Comparison of ENCODE assay signal across 10 cellular contexts in the genomic region with DNA sequence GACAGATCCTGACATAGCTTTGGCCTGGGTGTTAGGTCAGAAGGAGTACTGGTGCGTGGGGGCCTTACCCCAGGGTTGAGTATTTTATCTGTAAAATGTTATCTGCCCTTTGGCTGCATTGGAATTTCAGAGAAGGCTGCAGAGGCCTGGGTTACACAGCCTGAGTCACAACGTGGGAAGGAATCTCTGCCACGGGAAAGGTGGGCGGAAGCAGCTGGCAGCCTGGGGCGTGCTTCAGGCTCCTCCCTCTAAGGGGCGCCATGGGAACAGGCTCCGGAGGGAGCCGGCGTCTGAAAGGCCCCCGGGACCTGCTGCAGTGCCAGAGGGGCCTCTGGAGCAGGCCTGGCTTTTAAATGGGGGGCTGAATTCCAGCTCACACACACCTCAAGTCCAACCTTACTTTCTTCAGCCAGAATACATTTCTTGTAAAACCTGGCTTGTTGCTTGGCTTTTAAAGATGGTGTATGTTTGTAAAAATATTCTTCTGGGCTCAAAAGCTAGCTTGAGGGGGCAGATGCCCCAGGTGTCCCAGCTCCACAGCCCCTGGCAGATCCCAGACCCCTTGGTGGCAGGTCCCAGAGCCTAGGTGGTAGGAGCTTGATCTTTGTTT.
DNase-seq lines count a peak whose midpoint lies in the region; ATAC-seq and TF ChIP-seq lines count a peak whose summit lies in the region.
"Had no signal": no experiment of that assay in that cellular context is flagged by ENCODE, and none has a peak within 500 bp of the region (broad histone marks: within the 10 kb centered on the region; RNA-seq: fewer than 3 reads in every experiment).

No MANE protein-coding gene starts in this region.

- ATAC-seq in HG02763 (IDR thresholded peaks at IDR 0.05; ENCODE audit: unreplicated experiment) = no peak

- TF ChIP-seq CTCF in astrocyte of the spinal cord (IDR thresholded peaks at IDR 0.05; ENCODE audit: low read depth, low read length) = peak; percentile 44

- no peak overlapping the region for H3K4me3 ChIP-seq in astrocyte of the spinal cord (ENCODE audit: low read depth, low read length)
- H3K4me3 ChIP-seq: skin epidermis had no signal

- in situ Hi-C loops in astrocyte of the spinal cord (cut with HindIII; ENCODE audit: low sequenced_read_pairs) = no loop called here

- DNase-seq in NCI-H146 (lab: John Stamatoyannopoulos, UW) = peak; percentile 23
- no peak for DNase-seq in NCI-H146 treated with DMSO at 0.1 percent for 48 hours (lab: John Stamatoyannopoulos, UW; ENCODE audit: unreplicated experiment)
- peak; percentile 89 for DNase-seq in M059J (ENCODE audit: low read depth)
- DNase-seq in astrocyte of the spinal cord (ENCODE audit: low read depth, low spot score) = peak; percentile 51
- DNase-seq in left kidney (ENCODE audit: low read depth, low spot score) = peak; percentile 58
- no peak for DNase-seq in middle frontal gyrus (ENCODE audit: extremely low spot score, low spot score)
- DNase-seq in NCI-H2029 (lab: John Stamatoyannopoulos, UW) = no peak
- DNase-seq: CD4-positive, CD25-positive, alpha-beta regulatory T cell had no signal

Comparison
In these comparisons a context has a peak if more than half of its experiments do, and no peak if none do; other contexts are left out.
1. DNase-seq: peak in NCI-H146 (single experiment), M059J (single experiment), astrocyte of the spinal cord (single experiment) and left kidney (single experiment); none in NCI-H146 treated with DMSO at 0.1 percent for 48 hours (single experiment), middle frontal gyrus (single experiment) and NCI-H2029 (single experiment).